ENCODE assay signal across 1 cellular context in genomic region chr3:101849714-101850326, GRCh38.
TF ChIP-seq lines count a peak whose summit lies in the region.

No MANE protein-coding gene starts in this region.

TF ChIP-seq in GM12878, 131 proteins besides CTCF, POLR2A, EP300 and RAD21 (continued from another document and continues in another):
- TF ChIP-seq, protein P1, sequence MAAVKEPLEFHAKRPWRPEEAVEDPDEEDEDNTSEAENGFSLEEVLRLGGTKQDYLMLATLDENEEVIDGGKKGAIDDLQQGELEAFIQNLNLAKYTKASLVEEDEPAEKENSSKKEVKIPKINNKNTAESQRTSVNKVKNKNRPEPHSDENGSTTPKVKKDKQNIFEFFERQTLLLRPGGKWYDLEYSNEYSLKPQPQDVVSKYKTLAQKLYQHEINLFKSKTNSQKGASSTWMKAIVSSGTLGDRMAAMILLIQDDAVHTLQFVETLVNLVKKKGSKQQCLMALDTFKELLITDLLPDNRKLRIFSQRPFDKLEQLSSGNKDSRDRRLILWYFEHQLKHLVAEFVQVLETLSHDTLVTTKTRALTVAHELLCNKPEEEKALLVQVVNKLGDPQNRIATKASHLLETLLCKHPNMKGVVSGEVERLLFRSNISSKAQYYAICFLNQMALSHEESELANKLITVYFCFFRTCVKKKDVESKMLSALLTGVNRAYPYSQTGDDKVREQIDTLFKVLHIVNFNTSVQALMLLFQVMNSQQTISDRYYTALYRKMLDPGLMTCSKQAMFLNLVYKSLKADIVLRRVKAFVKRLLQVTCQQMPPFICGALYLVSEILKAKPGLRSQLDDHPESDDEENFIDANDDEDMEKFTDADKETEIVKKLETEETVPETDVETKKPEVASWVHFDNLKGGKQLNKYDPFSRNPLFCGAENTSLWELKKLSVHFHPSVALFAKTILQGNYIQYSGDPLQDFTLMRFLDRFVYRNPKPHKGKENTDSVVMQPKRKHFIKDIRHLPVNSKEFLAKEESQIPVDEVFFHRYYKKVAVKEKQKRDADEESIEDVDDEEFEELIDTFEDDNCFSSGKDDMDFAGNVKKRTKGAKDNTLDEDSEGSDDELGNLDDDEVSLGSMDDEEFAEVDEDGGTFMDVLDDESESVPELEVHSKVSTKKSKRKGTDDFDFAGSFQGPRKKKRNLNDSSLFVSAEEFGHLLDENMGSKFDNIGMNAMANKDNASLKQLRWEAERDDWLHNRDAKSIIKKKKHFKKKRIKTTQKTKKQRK (IDR thresholded peaks at IDR 0.05; ENCODE audit: low read depth, low read length) = no peak
- TF ChIP-seq ZNF217 (IDR thresholded peaks at IDR 0.05) = peak; percentile 71; the same call in 1 of the 2 replicates
- no peak for TF ChIP-seq TARDBP (IDR thresholded peaks at IDR 0.05; ENCODE audit: borderline replicate concordance)
- TF ChIP-seq CHD2 (IDR thresholded peaks at IDR 0.05; ENCODE audit: borderline replicate concordance, low read depth, low read length) = no peak
- peak; percentile 90 for TF ChIP-seq GATAD2B (conservative IDR thresholded peaks at IDR 0.05; ENCODE audit: low read depth)
- TF ChIP-seq RUNX3 (IDR thresholded peaks at IDR 0.05; ENCODE audit: low read length) = no peak; the same call in 1 of the 2 replicates
- TF ChIP-seq, protein P2, sequence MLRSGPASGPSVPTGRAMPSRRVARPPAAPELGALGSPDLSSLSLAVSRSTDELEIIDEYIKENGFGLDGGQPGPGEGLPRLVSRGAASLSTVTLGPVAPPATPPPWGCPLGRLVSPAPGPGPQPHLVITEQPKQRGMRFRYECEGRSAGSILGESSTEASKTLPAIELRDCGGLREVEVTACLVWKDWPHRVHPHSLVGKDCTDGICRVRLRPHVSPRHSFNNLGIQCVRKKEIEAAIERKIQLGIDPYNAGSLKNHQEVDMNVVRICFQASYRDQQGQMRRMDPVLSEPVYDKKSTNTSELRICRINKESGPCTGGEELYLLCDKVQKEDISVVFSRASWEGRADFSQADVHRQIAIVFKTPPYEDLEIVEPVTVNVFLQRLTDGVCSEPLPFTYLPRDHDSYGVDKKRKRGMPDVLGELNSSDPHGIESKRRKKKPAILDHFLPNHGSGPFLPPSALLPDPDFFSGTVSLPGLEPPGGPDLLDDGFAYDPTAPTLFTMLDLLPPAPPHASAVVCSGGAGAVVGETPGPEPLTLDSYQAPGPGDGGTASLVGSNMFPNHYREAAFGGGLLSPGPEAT (IDR thresholded peaks at IDR 0.05; ENCODE audit: low read depth) = no peak
- no peak for TF ChIP-seq ZNF384 (IDR thresholded peaks at IDR 0.05; ENCODE audit: borderline replicate concordance, low read depth, low read length)
- no peak for TF ChIP-seq E4F1 (IDR thresholded peaks at IDR 0.05; ENCODE audit: borderline replicate concordance, partially characterized antibody)
- TF ChIP-seq CREM (IDR thresholded peaks at IDR 0.05; ENCODE audit: low read depth) = no peak
- TF ChIP-seq MTA3 (IDR thresholded peaks at IDR 0.05; ENCODE audit: borderline replicate concordance, low read length) = no peak
- TF ChIP-seq NFYA (IDR thresholded peaks at IDR 0.05; ENCODE audit: borderline replicate concordance, low read depth, low read length) = no peak
- no peak for TF ChIP-seq MEF2B (IDR thresholded peaks at IDR 0.05; ENCODE audit: partially characterized antibody, poor library complexity, severe bottlenecking)
- TF ChIP-seq, protein P3, sequence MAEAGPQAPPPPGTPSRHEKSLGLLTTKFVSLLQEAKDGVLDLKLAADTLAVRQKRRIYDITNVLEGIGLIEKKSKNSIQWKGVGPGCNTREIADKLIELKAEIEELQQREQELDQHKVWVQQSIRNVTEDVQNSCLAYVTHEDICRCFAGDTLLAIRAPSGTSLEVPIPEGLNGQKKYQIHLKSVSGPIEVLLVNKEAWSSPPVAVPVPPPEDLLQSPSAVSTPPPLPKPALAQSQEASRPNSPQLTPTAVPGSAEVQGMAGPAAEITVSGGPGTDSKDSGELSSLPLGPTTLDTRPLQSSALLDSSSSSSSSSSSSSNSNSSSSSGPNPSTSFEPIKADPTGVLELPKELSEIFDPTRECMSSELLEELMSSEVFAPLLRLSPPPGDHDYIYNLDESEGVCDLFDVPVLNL (IDR thresholded peaks at IDR 0.05; ENCODE audit: low read depth, low read length) = no peak
- TF ChIP-seq RELA (IDR thresholded peaks at IDR 0.05; ENCODE audit: borderline replicate concordance, partially characterized antibody) = no peak
- no peak for TF ChIP-seq CBX3 (IDR thresholded peaks at IDR 0.05; ENCODE audit: borderline replicate concordance, low read depth)
- peak; percentile 19; the same call in 1 of the 2 replicates for TF ChIP-seq RB1 (IDR thresholded peaks at IDR 0.05; ENCODE audit: borderline replicate concordance)
- no peak for TF ChIP-seq SMAD5 (IDR thresholded peaks at IDR 0.05; ENCODE audit: low read depth)
- TF ChIP-seq NR2F1 (conservative IDR thresholded peaks at IDR 0.05) = peak; percentile 31; the same call in 1 of the 2 replicates
- 0 out of 2 replicates have a peak, but pooled peaks have one; percentile 20 for TF ChIP-seq SIN3A (IDR thresholded peaks at IDR 0.05; ENCODE audit: low read depth, low read length)
- no peak for TF ChIP-seq IRF4 (IDR thresholded peaks at IDR 0.05; ENCODE audit: low read depth, low read length)
- no peak for TF ChIP-seq STAT3 (IDR thresholded peaks at IDR 0.05; ENCODE audit: low read depth, low read length)
- no peak; the same call in 1 of the 2 replicates for TF ChIP-seq IKZF1 (conservative IDR thresholded peaks at IDR 0.05)
- TF ChIP-seq, protein P4, sequence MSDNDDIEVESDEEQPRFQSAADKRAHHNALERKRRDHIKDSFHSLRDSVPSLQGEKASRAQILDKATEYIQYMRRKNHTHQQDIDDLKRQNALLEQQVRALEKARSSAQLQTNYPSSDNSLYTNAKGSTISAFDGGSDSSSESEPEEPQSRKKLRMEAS (IDR thresholded peaks at IDR 0.05; ENCODE audit: low read depth, low read length) = no peak
- no peak for TF ChIP-seq ESRRA (IDR thresholded peaks at IDR 0.05; ENCODE audit: low read length)
- TF ChIP-seq ZBTB40 (IDR thresholded peaks at IDR 0.05; ENCODE audit: borderline replicate concordance) = no peak
- TF ChIP-seq PAX8 (IDR thresholded peaks at IDR 0.05) = no peak
- TF ChIP-seq, protein P5, sequence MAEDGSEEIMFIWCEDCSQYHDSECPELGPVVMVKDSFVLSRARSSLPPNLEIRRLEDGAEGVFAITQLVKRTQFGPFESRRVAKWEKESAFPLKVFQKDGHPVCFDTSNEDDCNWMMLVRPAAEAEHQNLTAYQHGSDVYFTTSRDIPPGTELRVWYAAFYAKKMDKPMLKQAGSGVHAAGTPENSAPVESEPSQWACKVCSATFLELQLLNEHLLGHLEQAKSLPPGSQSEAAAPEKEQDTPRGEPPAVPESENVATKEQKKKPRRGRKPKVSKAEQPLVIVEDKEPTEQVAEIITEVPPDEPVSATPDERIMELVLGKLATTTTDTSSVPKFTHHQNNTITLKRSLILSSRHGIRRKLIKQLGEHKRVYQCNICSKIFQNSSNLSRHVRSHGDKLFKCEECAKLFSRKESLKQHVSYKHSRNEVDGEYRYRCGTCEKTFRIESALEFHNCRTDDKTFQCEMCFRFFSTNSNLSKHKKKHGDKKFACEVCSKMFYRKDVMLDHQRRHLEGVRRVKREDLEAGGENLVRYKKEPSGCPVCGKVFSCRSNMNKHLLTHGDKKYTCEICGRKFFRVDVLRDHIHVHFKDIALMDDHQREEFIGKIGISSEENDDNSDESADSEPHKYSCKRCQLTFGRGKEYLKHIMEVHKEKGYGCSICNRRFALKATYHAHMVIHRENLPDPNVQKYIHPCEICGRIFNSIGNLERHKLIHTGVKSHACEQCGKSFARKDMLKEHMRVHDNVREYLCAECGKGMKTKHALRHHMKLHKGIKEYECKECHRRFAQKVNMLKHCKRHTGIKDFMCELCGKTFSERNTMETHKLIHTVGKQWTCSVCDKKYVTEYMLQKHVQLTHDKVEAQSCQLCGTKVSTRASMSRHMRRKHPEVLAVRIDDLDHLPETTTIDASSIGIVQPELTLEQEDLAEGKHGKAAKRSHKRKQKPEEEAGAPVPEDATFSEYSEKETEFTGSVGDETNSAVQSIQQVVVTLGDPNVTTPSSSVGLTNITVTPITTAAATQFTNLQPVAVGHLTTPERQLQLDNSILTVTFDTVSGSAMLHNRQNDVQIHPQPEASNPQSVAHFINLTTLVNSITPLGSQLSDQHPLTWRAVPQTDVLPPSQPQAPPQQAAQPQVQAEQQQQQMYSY (CRISPR knock-in tag; IDR thresholded peaks at IDR 0.05) = no peak
- TF ChIP-seq SP1 (IDR thresholded peaks at IDR 0.05; ENCODE audit: low read depth, low read length) = no peak
- TF ChIP-seq FOXK2 (IDR thresholded peaks at IDR 0.05) = no peak
- no peak for TF ChIP-seq CBFB (IDR thresholded peaks at IDR 0.05; ENCODE audit: low read depth)
- TF ChIP-seq, protein P6, sequence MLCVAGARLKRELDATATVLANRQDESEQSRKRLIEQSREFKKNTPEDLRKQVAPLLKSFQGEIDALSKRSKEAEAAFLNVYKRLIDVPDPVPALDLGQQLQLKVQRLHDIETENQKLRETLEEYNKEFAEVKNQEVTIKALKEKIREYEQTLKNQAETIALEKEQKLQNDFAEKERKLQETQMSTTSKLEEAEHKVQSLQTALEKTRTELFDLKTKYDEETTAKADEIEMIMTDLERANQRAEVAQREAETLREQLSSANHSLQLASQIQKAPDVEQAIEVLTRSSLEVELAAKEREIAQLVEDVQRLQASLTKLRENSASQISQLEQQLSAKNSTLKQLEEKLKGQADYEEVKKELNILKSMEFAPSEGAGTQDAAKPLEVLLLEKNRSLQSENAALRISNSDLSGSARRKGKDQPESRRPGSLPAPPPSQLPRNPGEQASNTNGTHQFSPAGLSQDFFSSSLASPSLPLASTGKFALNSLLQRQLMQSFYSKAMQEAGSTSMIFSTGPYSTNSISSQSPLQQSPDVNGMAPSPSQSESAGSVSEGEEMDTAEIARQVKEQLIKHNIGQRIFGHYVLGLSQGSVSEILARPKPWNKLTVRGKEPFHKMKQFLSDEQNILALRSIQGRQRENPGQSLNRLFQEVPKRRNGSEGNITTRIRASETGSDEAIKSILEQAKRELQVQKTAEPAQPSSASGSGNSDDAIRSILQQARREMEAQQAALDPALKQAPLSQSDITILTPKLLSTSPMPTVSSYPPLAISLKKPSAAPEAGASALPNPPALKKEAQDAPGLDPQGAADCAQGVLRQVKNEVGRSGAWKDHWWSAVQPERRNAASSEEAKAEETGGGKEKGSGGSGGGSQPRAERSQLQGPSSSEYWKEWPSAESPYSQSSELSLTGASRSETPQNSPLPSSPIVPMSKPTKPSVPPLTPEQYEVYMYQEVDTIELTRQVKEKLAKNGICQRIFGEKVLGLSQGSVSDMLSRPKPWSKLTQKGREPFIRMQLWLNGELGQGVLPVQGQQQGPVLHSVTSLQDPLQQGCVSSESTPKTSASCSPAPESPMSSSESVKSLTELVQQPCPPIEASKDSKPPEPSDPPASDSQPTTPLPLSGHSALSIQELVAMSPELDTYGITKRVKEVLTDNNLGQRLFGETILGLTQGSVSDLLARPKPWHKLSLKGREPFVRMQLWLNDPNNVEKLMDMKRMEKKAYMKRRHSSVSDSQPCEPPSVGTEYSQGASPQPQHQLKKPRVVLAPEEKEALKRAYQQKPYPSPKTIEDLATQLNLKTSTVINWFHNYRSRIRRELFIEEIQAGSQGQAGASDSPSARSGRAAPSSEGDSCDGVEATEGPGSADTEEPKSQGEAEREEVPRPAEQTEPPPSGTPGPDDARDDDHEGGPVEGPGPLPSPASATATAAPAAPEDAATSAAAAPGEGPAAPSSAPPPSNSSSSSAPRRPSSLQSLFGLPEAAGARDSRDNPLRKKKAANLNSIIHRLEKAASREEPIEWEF (IDR thresholded peaks at IDR 0.05; ENCODE audit: insufficient replicate concordance, low read depth, low read length) = no peak
- TF ChIP-seq CREB1 (IDR thresholded peaks at IDR 0.05; ENCODE audit: low read depth) = no peak
- TF ChIP-seq BHLHE40 (IDR thresholded peaks at IDR 0.05; ENCODE audit: borderline replicate concordance in 1 of 2, low read depth in 2 of 2, low read length in 1 of 2) = no peak
- TF ChIP-seq TAF1 (IDR thresholded peaks at IDR 0.05; ENCODE audit: borderline replicate concordance, low read depth, low read length) = no peak; the same call in 1 of the 2 replicates
- no peak for TF ChIP-seq ATF7 (IDR thresholded peaks at IDR 0.05; ENCODE audit: low read depth)
- no peak for TF ChIP-seq ZBED1 (IDR thresholded peaks at IDR 0.05; ENCODE audit: borderline replicate concordance)
